In genomic region chr15:58852347-58852746, GRCh38 we compare ENCODE assay signal across 15 cellular contexts.
DNase-seq lines count a peak whose midpoint lies in the region; ATAC-seq, FAIRE-seq and TF ChIP-seq lines count a peak whose summit lies in the region.
"Had no signal": no experiment of that assay in that cellular context is flagged by ENCODE, and none has a peak within 500 bp of the region (broad histone marks: within the 10 kb centered on the region; RNA-seq: fewer than 3 reads in every experiment).

No MANE protein-coding gene starts in this region.

- H3K36me3 Mint-ChIP-seq in Calu3 (ENCODE audit: insufficient read depth, unreplicated experiment) = peaks cover 58% of the 10 kb centered on the region

- in situ Hi-C loops in HepG2 (cut with HindIII; ENCODE audit: extremely low pct_ligation_motif_present, low pct_unique_long_range_greater_than_20kb) = no loop called here

- TF ChIP-seq RAD21 in HepG2 (CRISPR knock-in tag; IDR thresholded peaks at IDR 0.05) = 0 out of 2 replicates have a peak, but pooled peaks have one; percentile 15

- H3K4me3 Mint-ChIP-seq in Calu3 (ENCODE audit: low read depth, unreplicated experiment) = no peak overlapping the region
- H3K4me3 Mint-ChIP-seq: activated CD8-positive, alpha-beta memory T cell treated with anti-CD3 and anti-CD28 coated beads, Interleukin-2, amount 10 ng/mL, durations not matched to agents 7 days and 5 days; CD8-positive, alpha-beta memory T cell had no signal

- H4K20me1 ChIP-seq in HepG2 (ENCODE audit: insufficient read depth, low read length) = no peaks in the 10 kb centered on the region

- 69% methylated on average over 5 of the region's 5 CpGs for WGBS in HepG2 (ENCODE audit: low lambda C conversion rate)

- no peaks in the 10 kb centered on the region for H3K27me3 ChIP-seq in HepG2 (ENCODE audit: control insufficient read depth in 1 of 2, insufficient read depth in 2 of 2, low read length in 2 of 2)
- H3K27me3 ChIP-seq: suprapubic skin had no signal

- TF ChIP-seq EP300 in HepG2 (IDR thresholded peaks at IDR 0.05; ENCODE audit: low read depth in 2 of 2, low read length in 2 of 2) (no peak), HepG2 (CRISPR knock-in tag; IDR thresholded peaks at IDR 0.05; ENCODE audit: borderline replicate concordance) (no peak)

- peak overlapping the region; percentile 28 for H3K27ac Mint-ChIP-seq in Calu3 (ENCODE audit: unreplicated experiment)
- H3K27ac Mint-ChIP-seq: activated CD8-positive, alpha-beta memory T cell treated with anti-CD3 and anti-CD28 coated beads, Interleukin-2, amount 10 ng/mL, durations not matched to agents 7 days and 5 days; CD8-positive, alpha-beta memory T cell had no signal

- TF ChIP-seq CTCF in Calu3 (IDR thresholded peaks at IDR 0.05; ENCODE audit: unreplicated experiment) (no peak), VCaP (conservative IDR thresholded peaks at IDR 0.05) (peak; percentile 21), HepG2 (CRISPR knock-in tag; IDR thresholded peaks at IDR 0.05) (peak; percentile 29)

- DNase-seq in Calu3 (no peak), HCEC 1CT (peak; percentile 34), HepG2 (ENCODE audit: low spot score) (peak; percentile 42), glomerular visceral epithelial cell (ENCODE audit: extremely low spot score) (no peak), dedifferentiated amniotic fluid mesenchymal stem cell (ENCODE audit: extremely low spot score) (no peak), GM19240 (ENCODE audit: insufficient read length, low spot score) (no peak), AG08395 (ENCODE audit: low spot score) (no peak)
- DNase-seq: activated CD8-positive, alpha-beta memory T cell treated with anti-CD3 and anti-CD28 coated beads, Interleukin-2, amount 10 ng/mL, durations not matched to agents 7 days and 5 days; activated naive CD4-positive, alpha-beta T cell treated with anti-CD3 and anti-CD28 coated beads, Interleukin-2, amount 50 U/mL, for 16 hours; CD8-positive, alpha-beta memory T cell; NCI-H146; NCI-H774 had no signal

- BruUV-seq in Calu3 (replicated peaks; lab: Mats Ljungman, UMichigan) (no TSS peak), HepG2 (replicated peaks; lab: Mats Ljungman, UMichigan) (no TSS peak)

- H3K9me3 Mint-ChIP-seq in Calu3 (ENCODE audit: low read depth, unreplicated experiment) = no peaks in the 10 kb centered on the region
- H3K9me3 Mint-ChIP-seq: CD8-positive, alpha-beta memory T cell had no signal

- no peak for TF ChIP-seq POLR2A in HepG2 (IDR thresholded peaks at IDR 0.05; ENCODE audit: insufficient read depth in 1 of 2, low read depth in 2 of 2, low read length in 2 of 2)

- H3K4me1 Mint-ChIP-seq in Calu3 (ENCODE audit: low read depth, unreplicated experiment) = peaks cover 19% of the 10 kb centered on the region
- H3K4me1 Mint-ChIP-seq: activated CD8-positive, alpha-beta memory T cell treated with anti-CD3 and anti-CD28 coated beads, Interleukin-2, amount 10 ng/mL, durations not matched to agents 7 days and 5 days; CD8-positive, alpha-beta memory T cell had no signal

- H3K27ac ChIP-seq in VCaP = no peak overlapping the region
- no peak overlapping the region for H3K27ac ChIP-seq in HepG2 (ENCODE audit: extremely low read length, insufficient read depth, low read length)
- H3K27ac ChIP-seq: suprapubic skin had no signal

- no peaks in the 10 kb centered on the region for H3K9me3 ChIP-seq in HepG2 (ENCODE audit: low read length)
- H3K9me3 ChIP-seq: suprapubic skin had no signal

- FAIRE-seq in HepG2 (lab: Jason Lieb, UNC) = peak; percentile 36

- H3K4me2 ChIP-seq in HepG2 (ENCODE audit: low read depth, low read length) = no peak overlapping the region

- no peak overlapping the region for H3K4me3 ChIP-seq in HepG2 (replicated peaks in 1 of 3; ENCODE audit: insufficient read depth in 1 of 3, low read depth in 2 of 3, low read length in 3 of 3)
- H3K4me3 ChIP-seq: lung, suprapubic skin had no signal

- H3K9ac ChIP-seq in HepG2 (ENCODE audit: insufficient read depth, low read depth, low read length) = no peak overlapping the region

- H2AFZ ChIP-seq in HepG2 (ENCODE audit: low read length) = no peak overlapping the region

- H3K79me2 ChIP-seq in HepG2 (ENCODE audit: insufficient read depth, low read length) = no peaks in the 10 kb centered on the region

- POLR2A ChIA-PET in HepG2 (lab: Yijun Ruan, JAX) = interaction anchor here (3.0 kb wide), 1 partner anchor 13 kb away, joined by 16 read pairs; no protein-coding TSS in a partner anchor

- CTCF ChIA-PET in Calu3 (lab: Charles Lee) = interaction anchor here (0.7 to 0.8 kb wide), 2 partner anchors 11 to 81 kb away, joined by 3 to 4 read pairs; partner anchors contain the start of gene MINDY2
- CTCF ChIA-PET in HepG2 (lab: Yijun Ruan, JAX; ENCODE audit: low intra/inter-chr PET ratio, low total read pairs) = no interaction called here

- ATAC-seq in HepG2 = peak; percentile 59
- ATAC-seq: activated CD8-positive, alpha-beta memory T cell treated with anti-CD3 and anti-CD28 coated beads, Interleukin-2, amount 10 ng/mL, durations not matched to agents 7 days and 5 days had no signal

- H3K27me3 Mint-ChIP-seq in Calu3 (ENCODE audit: unreplicated experiment) = no peaks in the 10 kb centered on the region
- H3K27me3 Mint-ChIP-seq: activated CD8-positive, alpha-beta memory T cell treated with anti-CD3 and anti-CD28 coated beads, Interleukin-2, amount 10 ng/mL, durations not matched to agents 7 days and 5 days had no signal

- peaks cover 4 to 9% of the 10 kb centered on the region in 2 experiments; a peak in 4 of 5 replicates for H3K36me3 ChIP-seq in HepG2 (replicated peaks in 1 of 2; ENCODE audit: control insufficient read depth in 1 of 2, insufficient read depth in 2 of 2, low read length in 2 of 2)

- intact Hi-C loops in Calu3 (cut with micrococcal nuclease; ENCODE audit: unreplicated experiment) = loop anchor here (5.0 kb wide), 1 partner anchor 80 kb away; the partner anchor contains the start of gene MINDY2
- intact Hi-C loops in HepG2 (cut with micrococcal nuclease; ENCODE audit: unreplicated experiment) = no loop called here

- peaks cover 4% of the 10 kb centered on the region; the same call in 1 of the 2 replicates for H3K4me1 ChIP-seq in HepG2 (ENCODE audit: insufficient read depth, low read length)
- H3K4me1 ChIP-seq: suprapubic skin had no signal

TF ChIP-seq in HepG2, 621 proteins besides CTCF, POLR2A, EP300 and RAD21:
- TF ChIP-seq ZNF44 (CRISPR knock-in tag; IDR thresholded peaks at IDR 0.05) (no peak), MXD3 (CRISPR knock-in tag; IDR thresholded peaks at IDR 0.05) (no peak), STAG1 (CRISPR knock-in tag; IDR thresholded peaks at IDR 0.05) (peak; percentile 29), AHDC1 (CRISPR knock-in tag; IDR thresholded peaks at IDR 0.05; ENCODE audit: borderline replicate concordance) (no peak), HNF4A (CRISPR knock-in tag; IDR thresholded peaks at IDR 0.05) (peak; percentile 24; the same call in 1 of the 2 replicates)
TF ChIP-seq in HepG2: peak in this region for 2.

Comparison
In these comparisons a context has a peak if more than half of its experiments do, and no peak if none do; other contexts are left out.
1. DNase-seq: peak in HCEC 1CT (single experiment) and HepG2 (single experiment); none in Calu3 (single experiment), glomerular visceral epithelial cell (single experiment), dedifferentiated amniotic fluid mesenchymal stem cell (single experiment), GM19240 (single experiment) and AG08395 (single experiment).